7 cellular contexts compared by ENCODE assay signal in the genomic region with DNA sequence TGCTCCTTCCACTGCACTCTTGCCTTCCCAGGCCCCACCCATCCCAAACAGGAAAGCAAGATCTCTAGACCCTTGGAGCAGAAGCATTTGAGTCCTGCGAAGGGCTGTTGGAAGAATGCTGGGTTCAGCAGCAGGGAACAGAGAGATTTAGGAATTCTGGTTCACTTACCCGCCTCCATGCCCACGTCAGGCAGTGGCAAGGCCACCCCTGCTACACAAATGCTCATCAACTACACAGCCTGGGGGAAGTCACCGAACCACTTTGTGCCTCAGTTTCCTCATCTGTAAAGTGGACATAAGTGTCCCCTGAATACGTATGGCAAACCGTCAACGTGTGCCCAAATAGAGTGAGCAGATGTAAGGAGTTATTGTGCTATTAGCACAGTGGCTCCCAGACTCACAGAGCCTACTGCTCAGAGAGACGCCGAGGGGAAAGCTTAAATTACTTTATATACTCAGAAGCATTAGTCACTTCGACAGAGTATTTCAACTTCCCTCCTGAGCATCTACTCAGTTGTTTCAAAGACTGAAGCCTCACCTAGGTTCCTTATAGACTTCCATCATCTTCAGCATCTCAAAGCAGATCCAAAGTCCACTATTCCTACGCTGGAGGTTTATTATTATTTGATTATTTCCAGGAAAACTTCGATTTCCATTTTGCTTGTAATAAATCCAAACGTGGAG. TPM values are rescaled to one million over a fixed set of nuclear protein-coding genes. Genes with fewer than 3 reads are reported as not detected.
A peak's percentile ranks its signal among the peaks of the same experiment; 100 is the strongest.
DNase-seq lines count a peak whose midpoint lies in the region; ATAC-seq and TF ChIP-seq lines count a peak whose summit lies in the region.

No MANE protein-coding gene starts in this region.

- intact Hi-C loops in Panc1 (cut with micrococcal nuclease; ENCODE audit: unreplicated experiment) (no loop called here), gastrocnemius medialis (cut with DNase I; ENCODE audit: low total_unique reads) (loop anchor here (5.0 kb wide), 1 partner anchor 184 kb away; no protein-coding TSS in a partner anchor), head of caudate nucleus (cut with DNase I) (no loop called here)

- POLR2A ChIA-PET in Panc1 (lab: Charles Lee) = no interaction called here

- CTCF ChIA-PET in Panc1 (lab: Charles Lee) = no interaction called here

- peak overlapping the region; percentile 69 to 71 for H3K4me3 ChIP-seq in Panc1 (ENCODE audit: low read depth in 2 of 2, low read length in 2 of 2)
- H3K4me3 ChIP-seq in fibroblast of mammary gland (ENCODE audit: control insufficient read depth, low read depth, low read length) = peak overlapping the region; percentile 2
- peak overlapping the region; percentile 62 to 75 (median 63) for H3K4me3 ChIP-seq in gastrocnemius medialis

- H3K4me1 ChIP-seq in Panc1 (ENCODE audit: control insufficient read depth, insufficient read depth, low read length) (peaks cover 15% of the 10 kb centered on the region), gastrocnemius medialis (peaks cover 12 to 44% of the 10 kb centered on the region in 2 donors)

- TF ChIP-seq CTCF in GM20000 (IDR thresholded peaks at IDR 0.05; ENCODE audit: extremely low read depth, missing control alignments) (no peak), Panc1 (IDR thresholded peaks at IDR 0.05) (no peak), fibroblast of mammary gland (conservative IDR thresholded peaks at IDR 0.05; ENCODE audit: control insufficient read depth, insufficient read depth, low read depth, low read length) (no peak), gastrocnemius medialis (IDR thresholded peaks at IDR 0.05 in 4 of 5, conservative IDR thresholded peaks at IDR 0.05 in 1 of 5) (no peak)

- H3K27ac ChIP-seq in Panc1 (ENCODE audit: low read length) = peak overlapping the region; percentile 81
- peak overlapping the region; percentile 91 to 95 (median 92) for H3K27ac ChIP-seq in gastrocnemius medialis

- no TSS peak for BruUV-seq in Panc1 (replicated peaks; lab: Mats Ljungman, UMichigan)

- ATAC-seq in Panc1 (peak; percentile 44), gastrocnemius medialis (peak; percentile 72 to 80), GM18909 (IDR thresholded peaks at IDR 0.05; ENCODE audit: poor library complexity, unreplicated experiment) (no peak), GM19395 (IDR thresholded peaks at IDR 0.05; ENCODE audit: unreplicated experiment) (no peak)

- peak; percentile 52 to 57 for TF ChIP-seq POLR2A in gastrocnemius medialis (IDR thresholded peaks at IDR 0.05)

- DNase-seq in GM20000 (ENCODE audit: low spot score) (peak; percentile 49), Panc1 (ENCODE audit: low read depth, low spot score) (no peak), fibroblast of mammary gland (ENCODE audit: low read depth) (peak; percentile 6), gastrocnemius medialis (no peak), head of caudate nucleus (no peak)

- in situ Hi-C loops in Panc1 (cut with HindIII; ENCODE audit: low pct_unique_long_range_greater_than_20kb, low sequenced_read_pairs) (no loop called here), gastrocnemius medialis (cut with MboI; ENCODE audit: low sequenced_read_pairs in 4 of 4) (no loop called here)

- no peaks in the 10 kb centered on the region for H3K27me3 ChIP-seq in Panc1 (ENCODE audit: control insufficient read depth, insufficient read depth, low read length)
- H3K27me3 ChIP-seq in gastrocnemius medialis = no peaks in the 10 kb centered on the region

- no peaks in the 10 kb centered on the region for H3K9me3 ChIP-seq in Panc1 (ENCODE audit: control insufficient read depth, insufficient read depth, low read depth, low read length)
- H3K9me3 ChIP-seq in gastrocnemius medialis = no peaks in the 10 kb centered on the region

- H3K36me3 ChIP-seq in Panc1 (ENCODE audit: control insufficient read depth, insufficient read depth, low read length) (no peaks in the 10 kb centered on the region), gastrocnemius medialis (no peaks in the 10 kb centered on the region)

RNA-seq across cellular contexts. Expression of a gene that starts 0.9 kb away (rescaled TPM):
- total RNA-seq in Panc1 (2021; ENCODE audit: unreplicated experiment) (35.9 TPM), gastrocnemius medialis (100 to 1,000 TPM in 2 of 4 donors, 10 to 100 TPM in 2; 51.6 to 132 (median 94.5) TPM)
- polyA plus RNA-seq in Panc1 (2012; ENCODE audit: insufficient read length) = 39.5 TPM

RNA-seq across cellular contexts. Expression of a gene that starts 34.4 kb away (rescaled TPM):
- total RNA-seq in Panc1 (2021; ENCODE audit: unreplicated experiment) (32.0 TPM), gastrocnemius medialis (10 to 100 TPM; 16.4 to 28.0 (median 23.7) TPM)
- polyA plus RNA-seq in Panc1 (2012; ENCODE audit: insufficient read length) = 24.0 TPM

RNA-seq across cellular contexts. Expression of a gene that starts 59.8 kb away (rescaled TPM):
- total RNA-seq in Panc1 (2021; ENCODE audit: unreplicated experiment) (21.1 TPM), gastrocnemius medialis (10 to 100 TPM in 2 of 4 donors, 1 to 10 TPM in 2; 5.9 to 14.6 (median 9.5) TPM)
- 25.6 TPM for polyA plus RNA-seq in Panc1 (2012; ENCODE audit: insufficient read length)

Comparison
In these comparisons a context has a peak if more than half of its experiments do, and no peak if none do; other contexts are left out.
1. DNase-seq: peak in GM20000 (single experiment) and fibroblast of mammary gland (single experiment); none in Panc1 (single experiment), gastrocnemius medialis (0 of 2) and head of caudate nucleus (0 of 42).
2. ATAC-seq: peak in Panc1 (single experiment) and gastrocnemius medialis (2 of 2); none in GM18909 (single experiment) and GM19395 (single experiment).
3. H3K4me3 ChIP-seq: peak in every context shown above with its lines; median percentile 70 in Panc1; 63 in gastrocnemius medialis; 2 in fibroblast of mammary gland.